16 cellular contexts compared by ENCODE assay signal in genomic region chr12:1527789-1528188, GRCh38.
A peak's percentile ranks its signal among the peaks of the same experiment; 100 is the strongest.
DNase-seq lines count a peak whose midpoint lies in the region; ATAC-seq, FAIRE-seq and TF ChIP-seq lines count a peak whose summit lies in the region.
"Had no signal": no experiment of that assay in that cellular context is flagged by ENCODE, and none has a peak within 500 bp of the region (broad histone marks: within the 10 kb centered on the region; RNA-seq: fewer than 3 reads in every experiment).

No MANE protein-coding gene starts in this region.

- peak overlapping the region; percentile 49 for H3K4me2 ChIP-seq in astrocyte (ENCODE audit: low read length)

- H3K27me3 ChIP-seq in astrocyte (ENCODE audit: insufficient read depth, low read length) (peaks cover 2% of the 10 kb centered on the region), testis (no peaks in the 10 kb centered on the region), pancreas (peaks cover 0 to 3% (median 0%) of the 10 kb centered on the region in 4 donors)
- H3K27me3 ChIP-seq: vagina had no signal

- peaks cover 16% of the 10 kb centered on the region for H4K20me1 ChIP-seq in astrocyte (ENCODE audit: insufficient read depth, low read length)

- H2AFZ ChIP-seq in astrocyte (ENCODE audit: low read depth, low read length), result no peak overlapping the region

- intact Hi-C loops in testis (cut with DNase I; ENCODE audit: low total_unique reads), result no loop called here
- intact Hi-C loops in pancreas (cut with DNase I), result no loop called here

- H3K27ac ChIP-seq in astrocyte (ENCODE audit: low read depth, low read length) (peak overlapping the region; percentile 4), testis (no peak overlapping the region), pancreas (no peak overlapping the region)
- H3K27ac ChIP-seq: vagina, VCaP had no signal

- H3K36me3 ChIP-seq in astrocyte (ENCODE audit: insufficient read depth, low read length) (no peaks in the 10 kb centered on the region), testis (ENCODE audit: low read depth, missing control alignments) (no peaks in the 10 kb centered on the region), pancreas (no peaks in the 10 kb centered on the region)
- H3K36me3 ChIP-seq: vagina had no signal

- H3K9ac ChIP-seq in astrocyte (ENCODE audit: low read length), result no peak overlapping the region

- H3K9me3 Mint-ChIP-seq in astrocyte (ENCODE audit: unreplicated experiment), result no peaks in the 10 kb centered on the region
- H3K9me3 Mint-ChIP-seq: nephron had no signal

- H3K4me3 ChIP-seq in AG04449 (ENCODE audit: low read depth, low read length), result no peak overlapping the region; the same call in 1 of the 2 replicates
- H3K4me3 ChIP-seq in astrocyte (ENCODE audit: insufficient read depth, low read depth, low read length), result no peak overlapping the region
- H3K4me3 ChIP-seq in testis, result no peak overlapping the region
- no peak overlapping the region for H3K4me3 ChIP-seq in pancreas
- H3K4me3 ChIP-seq: vagina had no signal

- peak overlapping the region; percentile 72 for H3K4me3 Mint-ChIP-seq in astrocyte (ENCODE audit: unreplicated experiment)

- TF ChIP-seq CTCF in AG04449 (IDR thresholded peaks at IDR 0.05; ENCODE audit: insufficient read depth, low read length, missing control alignments) (no peak), astrocyte (IDR thresholded peaks at IDR 0.05; ENCODE audit: insufficient read depth, low read depth, low read length) (no peak), testis (IDR thresholded peaks at IDR 0.05) (no peak), pancreas (IDR thresholded peaks at IDR 0.05) (no peak)

- CTCF ChIA-PET in AG04449 (lab: Yijun Ruan, JAX), result interaction anchor here (1.2 to 3.5 kb wide), 2 partner anchors 50 to 410 kb away, joined by 3 to 20 read pairs; no protein-coding TSS in a partner anchor

- no peaks in the 10 kb centered on the region for H3K9me3 ChIP-seq in astrocyte (ENCODE audit: insufficient read depth, low read depth, low read length)
- H3K9me3 ChIP-seq in testis, result no peaks in the 10 kb centered on the region
- H3K9me3 ChIP-seq in pancreas, result no peaks in the 10 kb centered on the region
- H3K9me3 ChIP-seq: vagina had no signal

- H3K27ac Mint-ChIP-seq in astrocyte (ENCODE audit: unreplicated experiment), result peak overlapping the region; percentile 87
- H3K27ac Mint-ChIP-seq: nephron had no signal

- ATAC-seq in GM21526 (IDR thresholded peaks at IDR 0.05; ENCODE audit: low FRiP score, unreplicated experiment), result no peak
- no peak for ATAC-seq in pancreas

- DNase-seq in AG04449 (ENCODE audit: low read depth, low spot score) (peak; percentile 83), HS-27A (ENCODE audit: low read depth) (peak; percentile 64), astrocyte (ENCODE audit: low read depth) (peak; percentile 76), glomerular visceral epithelial cell (ENCODE audit: extremely low spot score) (peak; percentile 84), HUDEP-2 (lab: John Stamatoyannopoulos, UW; ENCODE audit: unreplicated experiment in 76 of 76) (no peak), testis (no peak), pancreas (no peak)
- DNase-seq: activated CD8-positive, alpha-beta memory T cell treated with anti-CD3 and anti-CD28 coated beads, Interleukin-2, amount 50 U/mL, for 4 hours; amygdala; kidney; NCI-H524 treated with DMSO at 0.1 percent for 48 hours had no signal

- WGBS in testis, 2 donors, result 69 to 73% methylated on average over 4 of the region's 4 CpGs
- WGBS in pancreas, 2 donors, result 64 to 67% methylated on average over 4 of the region's 4 CpGs

- H3K4me1 Mint-ChIP-seq in astrocyte (ENCODE audit: low read depth, unreplicated experiment), result peaks cover 53% of the 10 kb centered on the region

- H3K36me3 Mint-ChIP-seq in astrocyte (ENCODE audit: low read depth, unreplicated experiment), result peaks cover 7% of the 10 kb centered on the region

- POLR2A ChIA-PET in AG04449 (lab: Yijun Ruan, JAX), result interaction anchor here (0.6 to 2.2 kb wide), 6 partner anchors 8 to 178 kb away, joined by 3 to 8 read pairs (median 4); no protein-coding TSS in a partner anchor

- peak; percentile 92 for FAIRE-seq in astrocyte (lab: Jason Lieb, UNC)
- FAIRE-seq in pancreas (lab: Jason Lieb, UNC), result no peak
- FAIRE-seq: endothelial cell of umbilical vein, kidney had no signal

- TF ChIP-seq POLR2A in testis (IDR thresholded peaks at IDR 0.05), result no peak

- H3K27me3 Mint-ChIP-seq in astrocyte (ENCODE audit: low read depth, unreplicated experiment), result no peaks in the 10 kb centered on the region

- H3K79me2 ChIP-seq in astrocyte (ENCODE audit: insufficient read depth, low read length), result peaks cover 25% of the 10 kb centered on the region

- H3K4me1 ChIP-seq in astrocyte (ENCODE audit: insufficient read depth, low read length) (peaks cover 33% of the 10 kb centered on the region), testis (no peaks in the 10 kb centered on the region), pancreas (peaks cover 0 to 3% (median 2%) of the 10 kb centered on the region in 3 donors)

Comparison
In these comparisons a context has a peak if more than half of its experiments do, and no peak if none do; other contexts are left out.
1. DNase-seq: peak in AG04449 (single experiment), HS-27A (single experiment), astrocyte (single experiment) and glomerular visceral epithelial cell (single experiment); none in HUDEP-2 (0 of 76), testis (single experiment) and pancreas (0 of 6).